ENCODE assay signal across 24 cellular contexts in the genomic region with DNA sequence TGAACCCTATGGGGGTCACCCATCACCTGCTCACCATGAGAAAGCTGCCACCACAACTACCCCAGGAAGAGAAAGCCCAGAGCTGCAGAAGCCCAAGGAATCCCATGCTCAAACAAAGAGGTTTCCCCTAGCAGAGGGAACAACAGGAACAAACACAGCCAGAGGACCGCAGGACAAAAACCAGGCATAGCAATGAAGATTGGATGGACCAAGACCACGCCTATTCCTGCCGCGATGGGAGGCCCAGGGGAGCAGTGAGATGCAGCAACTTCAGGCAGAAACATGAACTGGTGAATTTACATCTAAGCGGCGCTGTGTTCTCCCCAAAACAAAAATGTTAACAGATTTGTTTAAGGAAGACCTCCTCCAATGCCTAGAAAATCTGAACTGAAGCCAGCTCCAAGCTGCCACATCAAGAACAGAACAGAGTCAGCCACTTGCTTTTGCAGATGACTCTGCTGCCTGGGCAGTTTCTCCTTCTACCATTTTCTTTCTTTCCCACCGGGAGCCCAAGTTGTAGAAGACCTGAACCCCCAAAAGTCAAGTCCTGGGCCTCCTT.
"Had no signal": no experiment of that assay in that cellular context is flagged by ENCODE, and none has a peak within 500 bp of the region (broad histone marks: within the 10 kb centered on the region; RNA-seq: fewer than 3 reads in every experiment).

No MANE protein-coding gene starts in this region.

- ATAC-seq: activated T-helper 17 cell treated with anti-CD3 and anti-CD28 coated beads, Interleukin-2, amount 50 U/mL, for 72 hours; PC-3 had no signal

- H3K27me3 ChIP-seq: brain microvascular endothelial cell, cardiac muscle cell, MG63, SJSA1 had no signal

- H3K27me3 Mint-ChIP-seq: activated B cell treated with CpG ODN at 0.5 μM for 24 hours; activated CD4-positive, alpha-beta memory T cell treated with anti-CD3 and anti-CD28 coated beads, Interleukin-2, amount 10 ng/mL, durations not matched to agents 7 days and 5 days had no signal

- DNase-seq: activated B cell treated with CpG ODN at 0.5 μM for 24 hours; activated CD4-positive, alpha-beta memory T cell treated with anti-CD3 and anti-CD28 coated beads, Interleukin-2, amount 10 ng/mL, durations not matched to agents 7 days and 5 days; activated CD4-positive, alpha-beta T cell treated with anti-CD3 and anti-CD28 coated beads for 1 hour; activated CD4-positive, alpha-beta T cell treated with anti-CD3 and anti-CD28 coated beads, Interleukin-2, amount 50 U/mL, for 1 hour; activated gamma-delta T cell; activated naive CD4-positive, alpha-beta T cell treated with anti-CD3 and anti-CD28 coated beads for 36 hours; activated naive CD8-positive, alpha-beta T cell treated with anti-CD3 and anti-CD28 coated beads for 36 hours; activated T-cell treated with anti-CD3 and anti-CD28 coated beads for 4 hours; activated T-cell treated with anti-CD3 and anti-CD28 coated beads, Interleukin-2, amount 50 U/mL, for 48 hours; brain microvascular endothelial cell; MG63; MV-4-11; NCI-H1092 treated with DMSO at 0.1 percent for 48 hours; NCI-H1417 treated with DMSO at 0.1 percent for 48 hours; NCI-H187; NCI-H2081; NCI-H446; NCI-H524; PC-3; SHP77 had no signal

- H3K4me3 ChIP-seq: cardiac muscle cell, MG63, SJSA1 had no signal

- H3K27ac ChIP-seq: brain microvascular endothelial cell, cardiac muscle cell, SJSA1 had no signal

- H3K4me1 Mint-ChIP-seq: activated B cell treated with CpG ODN at 0.5 μM for 24 hours; activated CD4-positive, alpha-beta memory T cell treated with anti-CD3 and anti-CD28 coated beads, Interleukin-2, amount 10 ng/mL, durations not matched to agents 7 days and 5 days; activated naive CD8-positive, alpha-beta T cell treated with anti-CD3 and anti-CD28 coated beads for 36 hours; activated T-helper 17 cell treated with anti-CD3 and anti-CD28 coated beads, Interleukin-2, amount 50 U/mL, for 72 hours had no signal

- H3K9me3 Mint-ChIP-seq: activated naive CD4-positive, alpha-beta T cell treated with anti-CD3 and anti-CD28 coated beads for 36 hours; activated naive CD8-positive, alpha-beta T cell treated with anti-CD3 and anti-CD28 coated beads for 36 hours had no signal

- H3K4me1 ChIP-seq: SJSA1 had no signal

- H3K27ac Mint-ChIP-seq: activated B cell treated with CpG ODN at 0.5 μM for 24 hours; activated CD4-positive, alpha-beta memory T cell treated with anti-CD3 and anti-CD28 coated beads, Interleukin-2, amount 10 ng/mL, durations not matched to agents 7 days and 5 days; activated naive CD4-positive, alpha-beta T cell treated with anti-CD3 and anti-CD28 coated beads for 36 hours; activated naive CD8-positive, alpha-beta T cell treated with anti-CD3 and anti-CD28 coated beads for 36 hours; activated T-helper 17 cell treated with anti-CD3 and anti-CD28 coated beads, Interleukin-2, amount 50 U/mL, for 72 hours; T-helper 1 cell treated with Interleukin-12 subunit alpha and Interleukin-12 subunit beta and Interleukin-4 antibody, amounts not matched to agents 30 μg/mL and 1 μg/mL, for 36 hours had no signal

- H3K36me3 Mint-ChIP-seq: activated naive CD8-positive, alpha-beta T cell treated with anti-CD3 and anti-CD28 coated beads for 36 hours had no signal

- H3K4me3 Mint-ChIP-seq: activated B cell treated with CpG ODN at 0.5 μM for 24 hours; activated CD4-positive, alpha-beta memory T cell treated with anti-CD3 and anti-CD28 coated beads, Interleukin-2, amount 10 ng/mL, durations not matched to agents 7 days and 5 days; activated naive CD4-positive, alpha-beta T cell treated with anti-CD3 and anti-CD28 coated beads for 36 hours; activated naive CD8-positive, alpha-beta T cell treated with anti-CD3 and anti-CD28 coated beads for 36 hours; activated T-helper 17 cell treated with anti-CD3 and anti-CD28 coated beads, Interleukin-2, amount 50 U/mL, for 72 hours; T-helper 1 cell treated with Interleukin-12 subunit alpha and Interleukin-12 subunit beta and Interleukin-4 antibody, amounts not matched to agents 30 μg/mL and 1 μg/mL, for 36 hours had no signal

- H3K36me3 ChIP-seq: brain microvascular endothelial cell, cardiac muscle cell, MG63, SJSA1 had no signal
